In the genomic region with DNA sequence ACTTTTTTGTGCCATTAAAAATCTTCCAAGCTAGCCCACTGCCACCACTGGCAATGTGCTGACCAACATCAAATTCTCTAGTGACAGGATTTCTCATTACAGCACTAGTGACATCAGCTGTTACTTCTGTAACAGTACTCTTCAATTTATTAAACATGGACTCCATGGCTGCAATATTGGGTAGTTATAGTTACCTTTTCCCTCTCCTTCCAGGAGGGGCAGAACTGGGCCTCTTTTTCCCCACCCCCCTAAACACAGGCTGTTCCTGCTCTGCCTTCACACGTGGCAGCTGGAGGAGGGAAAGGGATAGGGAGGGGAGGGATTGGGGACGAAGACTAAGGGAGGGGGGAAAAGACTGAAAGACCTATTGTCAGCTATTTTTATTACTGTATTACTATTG, we compare ENCODE assay signal across 1 cellular context.
TF ChIP-seq lines count a peak whose summit lies in the region.

No MANE protein-coding gene starts in this region.

TF ChIP-seq in H1, 55 proteins besides CTCF, POLR2A, EP300 and RAD21:
- TF ChIP-seq BRCA1 (IDR thresholded peaks at IDR 0.05; ENCODE audit: low read depth, low read length): no peak
- TF ChIP-seq, protein P1, sequence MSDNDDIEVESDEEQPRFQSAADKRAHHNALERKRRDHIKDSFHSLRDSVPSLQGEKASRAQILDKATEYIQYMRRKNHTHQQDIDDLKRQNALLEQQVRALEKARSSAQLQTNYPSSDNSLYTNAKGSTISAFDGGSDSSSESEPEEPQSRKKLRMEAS (IDR thresholded peaks at IDR 0.05): peak; percentile 63
- no peak for TF ChIP-seq BACH1 (IDR thresholded peaks at IDR 0.05; ENCODE audit: low read length)
- no peak for TF ChIP-seq NRF1 (IDR thresholded peaks at IDR 0.05; ENCODE audit: low read depth, low read length)
- TF ChIP-seq E2F6 (IDR thresholded peaks at IDR 0.05): peak; percentile 65; the same call in 1 of the 2 replicates
TF ChIP-seq in H1: peak in this region for 2.
